ENCODE assay signal across 8 cellular contexts in the genomic region with DNA sequence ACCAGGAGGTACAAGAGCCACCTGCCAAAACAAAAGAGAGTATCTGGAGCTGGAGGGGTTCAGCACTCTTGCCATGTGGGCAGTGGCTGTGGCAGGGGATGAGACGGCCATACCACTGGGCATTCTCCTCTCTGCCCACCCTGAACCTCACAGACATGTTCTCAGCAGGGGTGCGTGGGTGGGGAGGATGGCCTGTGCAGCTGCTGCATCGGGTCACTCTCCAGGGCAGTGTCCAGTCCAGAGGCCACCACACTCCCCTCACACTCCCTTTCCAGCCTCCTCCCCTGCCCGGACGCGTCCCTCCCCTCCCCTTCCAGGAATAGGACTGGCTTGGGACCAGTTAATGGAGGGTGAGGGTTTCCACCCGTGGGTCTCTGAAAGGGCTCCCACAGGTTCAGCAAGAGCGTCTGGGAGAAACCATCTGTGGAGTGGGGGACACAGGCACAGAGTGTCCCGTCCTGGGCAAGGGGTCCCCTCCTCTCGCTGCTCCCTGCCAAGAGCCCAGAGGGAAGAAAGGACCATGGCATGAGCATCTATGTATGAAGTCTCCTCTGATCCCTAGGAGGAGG. TPM values are rescaled to one million over a fixed set of nuclear protein-coding genes. Genes with fewer than 3 reads are reported as not detected.
DNase-seq lines count a peak whose midpoint lies in the region; ATAC-seq and TF ChIP-seq lines count a peak whose summit lies in the region.

No MANE protein-coding gene starts in this region.

- DNase-seq in activated CD4-positive, alpha-beta T cell treated with anti-CD3 and anti-CD28 coated beads, Interleukin-2, amount 10 ng/mL, durations not matched to agents 7 days and 5 days = no peak
- DNase-seq in activated CD4-positive, alpha-beta T cell treated with anti-CD3 and anti-CD28 coated beads for 48 hours = no peak
- no peak for DNase-seq in breast epithelium (ENCODE audit: low spot score in 2 of 2)
- DNase-seq in mesenchymal stem cell = no peak
- no peak for DNase-seq in type B pancreatic cell (ENCODE audit: extremely low spot score, unreplicated experiment)
- no peak for DNase-seq in NCI-H1092 (lab: John Stamatoyannopoulos, UW)

- peak overlapping the region; percentile 50 for H2AK5ac ChIP-seq in mesenchymal stem cell (ENCODE audit: low read length, severe bottlenecking)

- peak overlapping the region; percentile 80 for H3K27ac Mint-ChIP-seq in activated CD4-positive, alpha-beta T cell treated with anti-CD3 and anti-CD28 coated beads, Interleukin-2, amount 10 ng/mL, durations not matched to agents 7 days and 5 days
- H3K27ac Mint-ChIP-seq in type B pancreatic cell = peak overlapping the region; percentile 80

- no peak overlapping the region for H3K4me2 ChIP-seq in mesenchymal stem cell (ENCODE audit: low read length, poor library complexity, severe bottlenecking)

- no peak for TF ChIP-seq CTCF in breast epithelium (IDR thresholded peaks at IDR 0.05)
- TF ChIP-seq CTCF in type B pancreatic cell (conservative IDR thresholded peaks at IDR 0.05) = no peak

- H3K4me3 ChIP-seq in breast epithelium (peak overlapping the region; percentile 55 to 77 (median 63)), mesenchymal stem cell (ENCODE audit: insufficient read depth in 1 of 2, low read depth in 1 of 2, low read length in 2 of 2) (peak overlapping the region in 1 of 2 experiments; percentile 92)

- H3K27me3 Mint-ChIP-seq in activated CD4-positive, alpha-beta T cell treated with anti-CD3 and anti-CD28 coated beads, Interleukin-2, amount 10 ng/mL, durations not matched to agents 7 days and 5 days = peaks cover 4% of the 10 kb centered on the region
- H3K27me3 Mint-ChIP-seq in type B pancreatic cell = peaks cover 27% of the 10 kb centered on the region

- H3K36me3 Mint-ChIP-seq in activated CD4-positive, alpha-beta T cell treated with anti-CD3 and anti-CD28 coated beads, Interleukin-2, amount 10 ng/mL, durations not matched to agents 7 days and 5 days (ENCODE audit: low read depth) = no peaks in the 10 kb centered on the region
- no peaks in the 10 kb centered on the region for H3K36me3 Mint-ChIP-seq in type B pancreatic cell

- intact Hi-C loops in breast epithelium (cut with DNase I; ENCODE audit: low total_unique reads) = no loop called here

- no peak overlapping the region for H2BK5ac ChIP-seq in mesenchymal stem cell (ENCODE audit: low read depth, low read length, poor library complexity, severe bottlenecking)

- peak overlapping the region; percentile 7 for H2BK120ac ChIP-seq in mesenchymal stem cell (ENCODE audit: low read depth, low read length)

- H3K79me1 ChIP-seq in mesenchymal stem cell (replicated peaks; ENCODE audit: low read length, poor library complexity, severe bottlenecking) = no peaks in the 10 kb centered on the region

- peak overlapping the region; percentile 33 for H4K8ac ChIP-seq in mesenchymal stem cell (ENCODE audit: low read length)

- H3K36me3 ChIP-seq in breast epithelium (no peaks in the 10 kb centered on the region), mesenchymal stem cell (ENCODE audit: control insufficient read depth in 1 of 2, insufficient read depth in 2 of 2, low read depth in 1 of 2, low read length in 2 of 2) (peaks cover 3 to 43% of the 10 kb centered on the region in 2 experiments)

- H3K23ac ChIP-seq in mesenchymal stem cell (ENCODE audit: low read length in 2 of 2) = no peak overlapping the region

- H3K27me3 ChIP-seq in breast epithelium (no peaks in the 10 kb centered on the region), mesenchymal stem cell (ENCODE audit: control insufficient read depth in 1 of 2, insufficient read depth in 1 of 2, low read length in 2 of 2) (peaks cover 0 to 5% of the 10 kb centered on the region in 2 experiments)

- H3K4me3 Mint-ChIP-seq in activated CD4-positive, alpha-beta T cell treated with anti-CD3 and anti-CD28 coated beads, Interleukin-2, amount 10 ng/mL, durations not matched to agents 7 days and 5 days = peak overlapping the region; percentile 71
- H3K4me3 Mint-ChIP-seq in type B pancreatic cell = peak overlapping the region; percentile 83

- H3K14ac ChIP-seq in mesenchymal stem cell (ENCODE audit: low read length in 2 of 2) = peak overlapping the region in 1 of 2 experiments; percentile 84

- peak overlapping the region; percentile 75 to 93 for H2BK12ac ChIP-seq in mesenchymal stem cell (ENCODE audit: low read length in 2 of 2)

- 85% methylated on average over 7 of the region's 10 CpGs for WGBS in mesenchymal stem cell

- no peaks in the 10 kb centered on the region for H3K9me3 Mint-ChIP-seq in activated CD4-positive, alpha-beta T cell treated with anti-CD3 and anti-CD28 coated beads, Interleukin-2, amount 10 ng/mL, durations not matched to agents 7 days and 5 days
- H3K9me3 Mint-ChIP-seq in type B pancreatic cell = no peaks in the 10 kb centered on the region

- TF ChIP-seq POLR2A in breast epithelium (IDR thresholded peaks at IDR 0.05) = no peak

- peak overlapping the region; percentile 56 to 80 for H3K4ac ChIP-seq in mesenchymal stem cell (ENCODE audit: low read depth in 1 of 2, low read length in 2 of 2)

- peak overlapping the region; percentile 48 for H2AFZ ChIP-seq in mesenchymal stem cell (ENCODE audit: low read depth, low read length)

- CTCF ChIA-PET in activated CD4-positive, alpha-beta T cell treated with anti-CD3 and anti-CD28 coated beads, Interleukin-2, amount 10 ng/mL, durations not matched to agents 7 days and 5 days (lab: Charles Lee) = no interaction called here

- no peaks in the 10 kb centered on the region for H3K9me3 ChIP-seq in breast epithelium
- no peaks in the 10 kb centered on the region for H3K9me3 ChIP-seq in mesenchymal stem cell (ENCODE audit: control insufficient read depth, low read length)

- H3K4me1 Mint-ChIP-seq in activated CD4-positive, alpha-beta T cell treated with anti-CD3 and anti-CD28 coated beads, Interleukin-2, amount 10 ng/mL, durations not matched to agents 7 days and 5 days = peaks cover 8% of the 10 kb centered on the region
- peaks cover 10% of the 10 kb centered on the region for H3K4me1 Mint-ChIP-seq in type B pancreatic cell (ENCODE audit: unreplicated experiment)

- ATAC-seq in GM21367 (IDR thresholded peaks at IDR 0.05; ENCODE audit: unreplicated experiment) = no peak
- ATAC-seq in GM19463 (IDR thresholded peaks at IDR 0.05; ENCODE audit: unreplicated experiment) = no peak

- peak overlapping the region; percentile 94 for H2BK15ac ChIP-seq in mesenchymal stem cell (ENCODE audit: low read depth, poor library complexity, severe bottlenecking)

- peak overlapping the region; percentile 94 for H4K91ac ChIP-seq in mesenchymal stem cell (ENCODE audit: low read length)

- H3K27ac ChIP-seq in breast epithelium (peak overlapping the region; percentile 88 to 98), mesenchymal stem cell (ENCODE audit: low read length, poor library complexity, severe bottlenecking) (no peak overlapping the region)

- H3K4me1 ChIP-seq in breast epithelium (peaks cover 2 to 8% of the 10 kb centered on the region in 2 donors), mesenchymal stem cell (ENCODE audit: control insufficient read depth, insufficient read depth, low read depth, low read length) (peaks cover 8% of the 10 kb centered on the region)

- H3K18ac ChIP-seq in mesenchymal stem cell (ENCODE audit: low read depth in 1 of 2, low read length in 2 of 2) = peak overlapping the region; percentile 62 to 87

- H3K9ac ChIP-seq in mesenchymal stem cell (ENCODE audit: low read length) = peak overlapping the region; percentile 93

- POLR2A ChIA-PET in activated CD4-positive, alpha-beta T cell treated with anti-CD3 and anti-CD28 coated beads, Interleukin-2, amount 10 ng/mL, durations not matched to agents 7 days and 5 days (lab: Charles Lee) = no interaction called here

RNA-seq across cellular contexts. Expression of a gene that starts 0.5 kb away (rescaled TPM):
- 1 to 10 TPM; 2.2 to 3.5 TPM for total RNA-seq in activated CD4-positive, alpha-beta T cell treated with anti-CD3 and anti-CD28 coated beads, Interleukin-2, amount 10 ng/mL, durations not matched to agents 7 days and 5 days
- total RNA-seq in breast epithelium (100 to 1,000 TPM; 302 to 773 (median 582) TPM), type B pancreatic cell (ENCODE audit: low replicate concordance) (5.4 and 6.5 TPM in 2 replicates)
- 79.1 TPM for polyA plus RNA-seq in mesenchymal stem cell (2013, experiment 1 of 2)
- 79.5 TPM for polyA plus RNA-seq in mesenchymal stem cell (2013, experiment 2 of 2)

RNA-seq across cellular contexts. Expression of a gene that starts 17.3 kb away (rescaled TPM):
- 10 to 100 TPM; 31.2 to 31.4 TPM for total RNA-seq in activated CD4-positive, alpha-beta T cell treated with anti-CD3 and anti-CD28 coated beads, Interleukin-2, amount 10 ng/mL, durations not matched to agents 7 days and 5 days
- 100 to 1,000 TPM in 2 of 3 donors, 10 to 100 TPM in 1; 80.6 to 138 (median 124) TPM for total RNA-seq in breast epithelium
- polyA plus RNA-seq in mesenchymal stem cell (2013, experiment 1 of 2) = 18.5 TPM
- 18.8 TPM for polyA plus RNA-seq in mesenchymal stem cell (2013, experiment 2 of 2)
- total RNA-seq in type B pancreatic cell (ENCODE audit: low replicate concordance) = 32.4 and 58.0 TPM in 2 replicates

RNA-seq across cellular contexts. Expression of a gene that starts 31.2 kb away (rescaled TPM):
- total RNA-seq in activated CD4-positive, alpha-beta T cell treated with anti-CD3 and anti-CD28 coated beads, Interleukin-2, amount 10 ng/mL, durations not matched to agents 7 days and 5 days = 1 to 10 TPM; 1.1 to 1.4 TPM
- total RNA-seq in breast epithelium (100 to 1,000 TPM; 307 to 959 (median 622) TPM), type B pancreatic cell (ENCODE audit: low replicate concordance) (2.7 and 3.1 TPM in 2 replicates)
- 92.4 TPM for polyA plus RNA-seq in mesenchymal stem cell (2013, experiment 1 of 2)
- polyA plus RNA-seq in mesenchymal stem cell (2013, experiment 2 of 2) = 91.8 TPM

RNA-seq across cellular contexts. Expression of a gene that starts 36.9 kb away (rescaled TPM):
- under 1 TPM in 1 of 2 experiments, not detected in 1; 0.42 TPM for total RNA-seq in activated CD4-positive, alpha-beta T cell treated with anti-CD3 and anti-CD28 coated beads, Interleukin-2, amount 10 ng/mL, durations not matched to agents 7 days and 5 days
- total RNA-seq in breast epithelium (1 to 10 TPM; 1.1 to 3.3 (median 2.9) TPM), type B pancreatic cell (ENCODE audit: low replicate concordance) (1.0 and 1.2 TPM in 2 replicates)
- polyA plus RNA-seq in mesenchymal stem cell (2013, experiment 1 of 2) = not detected
- polyA plus RNA-seq in mesenchymal stem cell (2013, experiment 2 of 2) = not detected

RNA-seq across cellular contexts. Expression of a gene that starts 38.4 kb away (rescaled TPM):
- total RNA-seq in activated CD4-positive, alpha-beta T cell treated with anti-CD3 and anti-CD28 coated beads, Interleukin-2, amount 10 ng/mL, durations not matched to agents 7 days and 5 days = 10 to 100 TPM; 74.0 to 74.1 TPM
- total RNA-seq in breast epithelium (10 to 100 TPM; 23.9 to 58.7 (median 40.3) TPM), type B pancreatic cell (ENCODE audit: low replicate concordance) (51.6 and 80.7 TPM in 2 replicates)
- 16.7 TPM for polyA plus RNA-seq in mesenchymal stem cell (2013, experiment 1 of 2)
- polyA plus RNA-seq in mesenchymal stem cell (2013, experiment 2 of 2) = 12.7 TPM

Comparison
In these comparisons a context has a peak if more than half of its experiments do, and no peak if none do; other contexts are left out.
1. RNA of a gene that starts 0.5 kb away (total RNA-seq): 302 to 773 TPM in breast epithelium; 5.4 to 6.5 TPM in type B pancreatic cell and 2.2 to 3.5 TPM in activated CD4-positive, alpha-beta T cell treated with anti-CD3 and anti-CD28 coated beads, Interleukin-2, amount 10 ng/mL, durations not matched to agents 7 days and 5 days; every median in the first group is over 10 times any median in the second.
2. RNA of a gene that starts 31.2 kb away (total RNA-seq): 307 to 959 TPM in breast epithelium; 2.7 to 3.1 TPM in type B pancreatic cell and 1.1 to 1.4 TPM in activated CD4-positive, alpha-beta T cell treated with anti-CD3 and anti-CD28 coated beads, Interleukin-2, amount 10 ng/mL, durations not matched to agents 7 days and 5 days; every median in the first group is over 10 times any median in the second.